15 cellular contexts compared by ENCODE assay signal in the genomic region with DNA sequence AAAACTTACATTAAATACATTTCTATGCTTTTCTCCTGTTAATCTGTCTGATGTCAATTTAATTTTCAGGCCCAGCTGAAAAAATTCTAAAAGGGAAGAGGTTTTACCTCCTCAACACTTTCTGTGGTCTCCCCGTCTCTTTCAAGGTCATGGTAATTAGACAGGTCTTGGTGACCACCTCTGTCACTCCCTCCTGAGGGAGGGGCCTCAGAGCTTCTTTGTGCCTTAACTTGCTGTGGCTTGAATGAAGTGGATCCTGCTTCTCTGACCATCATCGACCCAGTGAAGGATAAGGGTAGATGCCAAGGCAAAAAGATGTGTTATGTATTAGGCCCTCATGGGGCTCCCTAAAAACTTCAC. TPM values are rescaled to one million over a fixed set of nuclear protein-coding genes. Genes with fewer than 3 reads are reported as not detected.
A peak's percentile ranks its signal among the peaks of the same experiment; 100 is the strongest.
DNase-seq lines count a peak whose midpoint lies in the region; ATAC-seq and TF ChIP-seq lines count a peak whose summit lies in the region.
"Had no signal": no experiment of that assay in that cellular context is flagged by ENCODE, and none has a peak within 500 bp of the region (broad histone marks: within the 10 kb centered on the region; RNA-seq: fewer than 3 reads in every experiment).

No MANE protein-coding gene starts in this region.

- H2AK5ac ChIP-seq in trophoblast cell (ENCODE audit: low read length) = no peak overlapping the region

- H3K4ac ChIP-seq in trophoblast cell (ENCODE audit: low read depth, low read length) = no peak overlapping the region

- H2BK12ac ChIP-seq in trophoblast cell (ENCODE audit: low read length) = peak overlapping the region; percentile 4

- H3K4me3 ChIP-seq in trophoblast cell (ENCODE audit: low read depth, low read length) = no peak overlapping the region
- H3K4me3 ChIP-seq: upper lobe of left lung had no signal

- WGBS in trophoblast cell (ENCODE audit: extremely low coverage, insufficient coverage, insufficient read length) = no CpG with 5 or more reads among the region's 2 CpGs

- H2AFZ ChIP-seq in trophoblast cell (ENCODE audit: insufficient read depth, low read length, poor library complexity) = no peak overlapping the region

- no peak for ATAC-seq in activated CD4-positive, alpha-beta T cell treated with anti-CD3 and anti-CD28 coated beads for 36 hours
- peak; percentile 29 for ATAC-seq in activated CD8-positive, alpha-beta T cell treated with anti-CD3 and anti-CD28 coated beads for 36 hours
- ATAC-seq in Right ventricle myocardium superior (ENCODE audit: poor library complexity) (no peak), HG03135 (IDR thresholded peaks at IDR 0.05; ENCODE audit: unreplicated experiment) (no peak)
- ATAC-seq: left ventricle myocardium superior had no signal

- no peak overlapping the region for H2BK120ac ChIP-seq in trophoblast cell (ENCODE audit: insufficient read depth, low read length, poor library complexity)

- H3K27ac Mint-ChIP-seq in activated CD4-positive, alpha-beta T cell treated with anti-CD3 and anti-CD28 coated beads, Interleukin-2, amount 10 ng/mL, durations not matched to agents 24 days and 14 days = peak overlapping the region; percentile 34
- no peak overlapping the region for H3K27ac Mint-ChIP-seq in activated CD4-positive, alpha-beta T cell treated with anti-CD3 and anti-CD28 coated beads for 36 hours
- peak overlapping the region; percentile 14 for H3K27ac Mint-ChIP-seq in HFFc6
- peak overlapping the region; percentile 73 for H3K27ac Mint-ChIP-seq in activated CD8-positive, alpha-beta T cell treated with anti-CD3 and anti-CD28 coated beads for 36 hours
- H3K27ac Mint-ChIP-seq: nephron progenitor cell had no signal

- H3K23ac ChIP-seq in trophoblast cell (ENCODE audit: low read length) = no peak overlapping the region

- TF ChIP-seq CTCF in HFFc6 (IDR thresholded peaks at IDR 0.05) = no peak
- no peak for TF ChIP-seq CTCF in activated CD8-positive, alpha-beta T cell treated with anti-CD3 and anti-CD28 coated beads for 36 hours (IDR thresholded peaks at IDR 0.05)

- peaks cover 2 to 8% of the 10 kb centered on the region in 2 experiments for H3K4me1 ChIP-seq in trophoblast cell (ENCODE audit: control insufficient read depth in 1 of 2, insufficient read depth in 2 of 2, low read length in 2 of 2)

- POLR2A ChIA-PET in activated CD4-positive, alpha-beta T cell treated with anti-CD3 and anti-CD28 coated beads for 36 hours (lab: Charles Lee) = no interaction called here
- POLR2A ChIA-PET in activated CD8-positive, alpha-beta T cell treated with anti-CD3 and anti-CD28 coated beads for 36 hours (lab: Charles Lee) = interaction anchor here (0.6 kb wide), 1 partner anchor 932 kb away, joined by 3 read pairs; no protein-coding TSS in a partner anchor

- H4K91ac ChIP-seq in trophoblast cell (ENCODE audit: low read depth, low read length) = no peak overlapping the region

- H4K12ac ChIP-seq in trophoblast cell (ENCODE audit: low read depth, low read length) = no peak overlapping the region

- H4K8ac ChIP-seq in trophoblast cell (ENCODE audit: low read depth, low read length) = no peak overlapping the region

- peaks cover 31% of the 10 kb centered on the region for H3K4me1 Mint-ChIP-seq in activated CD4-positive, alpha-beta T cell treated with anti-CD3 and anti-CD28 coated beads, Interleukin-2, amount 10 ng/mL, durations not matched to agents 24 days and 14 days
- peaks cover 15% of the 10 kb centered on the region for H3K4me1 Mint-ChIP-seq in activated CD4-positive, alpha-beta T cell treated with anti-CD3 and anti-CD28 coated beads for 36 hours
- H3K4me1 Mint-ChIP-seq in HFFc6 (ENCODE audit: low read depth) = peaks cover 27% of the 10 kb centered on the region
- H3K4me1 Mint-ChIP-seq in activated CD8-positive, alpha-beta T cell treated with anti-CD3 and anti-CD28 coated beads for 36 hours (ENCODE audit: low read depth) = peaks cover 16% of the 10 kb centered on the region

- CTCF ChIA-PET in activated CD4-positive, alpha-beta T cell treated with anti-CD3 and anti-CD28 coated beads for 36 hours (lab: Charles Lee) = interaction anchor here (0.6 to 1.8 kb wide), 3 partner anchors 10 to 163 kb away, joined by 3 to 4 read pairs (median 3); no protein-coding TSS in a partner anchor
- CTCF ChIA-PET in activated CD8-positive, alpha-beta T cell treated with anti-CD3 and anti-CD28 coated beads for 36 hours (lab: Charles Lee) = no interaction called here

- no peak overlapping the region for H3K27ac ChIP-seq in trophoblast cell (ENCODE audit: low read depth, low read length)
- H3K27ac ChIP-seq: upper lobe of left lung had no signal

- DNase-seq in activated CD4-positive, alpha-beta T cell treated with anti-CD3 and anti-CD28 coated beads, Interleukin-2, amount 10 ng/mL, durations not matched to agents 24 days and 14 days = no peak
- no peak for DNase-seq in activated CD4-positive, alpha-beta T cell treated with anti-CD3 and anti-CD28 coated beads for 36 hours
- DNase-seq in HFFc6 (no peak), trophoblast cell (no peak), GF-D8 (lab: John Stamatoyannopoulos, UW) (no peak), Right ventricle myocardium superior (no peak)
- peak; percentile 9 for DNase-seq in activated CD8-positive, alpha-beta T cell treated with anti-CD3 and anti-CD28 coated beads for 36 hours
- DNase-seq: activated effector memory CD4-positive, alpha-beta T cell treated with anti-CD3 and anti-CD28 coated beads, Interleukin-2, amount 50 U/mL, for 16 hours; effector CD8-positive, alpha-beta T cell; left ventricle myocardium superior; NCI-H1930; NCI-H524; nephron progenitor cell; upper lobe of left lung had no signal

- H2BK5ac ChIP-seq in trophoblast cell (ENCODE audit: low read depth, low read length, poor library complexity) = no peak overlapping the region

- no peak overlapping the region for H3K18ac ChIP-seq in trophoblast cell (ENCODE audit: low read length)

- no peaks in the 10 kb centered on the region for H3K27me3 ChIP-seq in trophoblast cell (ENCODE audit: insufficient read depth, low read length)
- H3K27me3 ChIP-seq: upper lobe of left lung had no signal

- H3K36me3 ChIP-seq in trophoblast cell (ENCODE audit: control insufficient read depth in 1 of 2, insufficient read depth in 2 of 2, low read length in 2 of 2) = no peaks in the 10 kb centered on the region
- H3K36me3 ChIP-seq: upper lobe of left lung had no signal

- H3K4me3 Mint-ChIP-seq in activated CD4-positive, alpha-beta T cell treated with anti-CD3 and anti-CD28 coated beads, Interleukin-2, amount 10 ng/mL, durations not matched to agents 24 days and 14 days = peak overlapping the region; percentile 15
- H3K4me3 Mint-ChIP-seq in activated CD4-positive, alpha-beta T cell treated with anti-CD3 and anti-CD28 coated beads for 36 hours = no peak overlapping the region
- H3K4me3 Mint-ChIP-seq in HFFc6 = no peak overlapping the region
- no peak overlapping the region for H3K4me3 Mint-ChIP-seq in activated CD8-positive, alpha-beta T cell treated with anti-CD3 and anti-CD28 coated beads for 36 hours
- H3K4me3 Mint-ChIP-seq: nephron progenitor cell had no signal

- no peak overlapping the region for H3K9ac ChIP-seq in trophoblast cell (ENCODE audit: low read length)

- H3K9me3 Mint-ChIP-seq in activated CD4-positive, alpha-beta T cell treated with anti-CD3 and anti-CD28 coated beads, Interleukin-2, amount 10 ng/mL, durations not matched to agents 24 days and 14 days = peaks cover 6% of the 10 kb centered on the region
- H3K9me3 Mint-ChIP-seq in activated CD4-positive, alpha-beta T cell treated with anti-CD3 and anti-CD28 coated beads for 36 hours (ENCODE audit: low read depth) = peaks cover 2% of the 10 kb centered on the region
- no peaks in the 10 kb centered on the region for H3K9me3 Mint-ChIP-seq in HFFc6
- H3K9me3 Mint-ChIP-seq in activated CD8-positive, alpha-beta T cell treated with anti-CD3 and anti-CD28 coated beads for 36 hours = peaks cover 4% of the 10 kb centered on the region

- H3K79me2 ChIP-seq in trophoblast cell (ENCODE audit: control insufficient read depth, insufficient read depth, low read length, poor library complexity) = no peaks in the 10 kb centered on the region

- H3K14ac ChIP-seq in trophoblast cell (ENCODE audit: low read length) = no peak overlapping the region

- no peaks in the 10 kb centered on the region for H3K27me3 Mint-ChIP-seq in activated CD4-positive, alpha-beta T cell treated with anti-CD3 and anti-CD28 coated beads, Interleukin-2, amount 10 ng/mL, durations not matched to agents 24 days and 14 days
- H3K27me3 Mint-ChIP-seq in activated CD4-positive, alpha-beta T cell treated with anti-CD3 and anti-CD28 coated beads for 36 hours = no peaks in the 10 kb centered on the region
- H3K27me3 Mint-ChIP-seq in HFFc6 (ENCODE audit: insufficient read depth) = no peaks in the 10 kb centered on the region
- H3K27me3 Mint-ChIP-seq in activated CD8-positive, alpha-beta T cell treated with anti-CD3 and anti-CD28 coated beads for 36 hours = no peaks in the 10 kb centered on the region

- no peaks in the 10 kb centered on the region for H3K9me3 ChIP-seq in trophoblast cell (ENCODE audit: insufficient read depth, low read depth, low read length)
- H3K9me3 ChIP-seq: upper lobe of left lung had no signal

- peaks cover 9% of the 10 kb centered on the region for H3K79me1 ChIP-seq in trophoblast cell (ENCODE audit: low read length)

- H3K4me2 ChIP-seq in trophoblast cell (ENCODE audit: low read length) = no peak overlapping the region

- peaks cover 4% of the 10 kb centered on the region for H3K36me3 Mint-ChIP-seq in activated CD4-positive, alpha-beta T cell treated with anti-CD3 and anti-CD28 coated beads, Interleukin-2, amount 10 ng/mL, durations not matched to agents 24 days and 14 days (ENCODE audit: low read depth)
- H3K36me3 Mint-ChIP-seq in activated CD4-positive, alpha-beta T cell treated with anti-CD3 and anti-CD28 coated beads for 36 hours (ENCODE audit: low read depth) = no peaks in the 10 kb centered on the region
- no peaks in the 10 kb centered on the region for H3K36me3 Mint-ChIP-seq in HFFc6 (ENCODE audit: low read depth)
- H3K36me3 Mint-ChIP-seq in activated CD8-positive, alpha-beta T cell treated with anti-CD3 and anti-CD28 coated beads for 36 hours (ENCODE audit: low read depth) = no peaks in the 10 kb centered on the region

- intact Hi-C loops in activated CD4-positive, alpha-beta T cell treated with anti-CD3 and anti-CD28 coated beads, Interleukin-2, amount 10 ng/mL, durations not matched to agents 24 days and 14 days (cut with micrococcal nuclease) = no loop called here
- intact Hi-C loops in activated CD4-positive, alpha-beta T cell treated with anti-CD3 and anti-CD28 coated beads for 36 hours (cut with DNase I, micrococcal nuclease) = no loop called here
- intact Hi-C loops in activated CD8-positive, alpha-beta T cell treated with anti-CD3 and anti-CD28 coated beads for 36 hours (cut with micrococcal nuclease) = no loop called here
- intact Hi-C loops in Right ventricle myocardium superior (cut with DNase I) = no loop called here

RNA-seq across cellular contexts. Expression of a gene that starts 40.8 kb away (rescaled TPM):
- total RNA-seq in activated CD4-positive, alpha-beta T cell treated with anti-CD3 and anti-CD28 coated beads, Interleukin-2, amount 10 ng/mL, durations not matched to agents 24 days and 14 days = 47.4 and 47.9 TPM in 2 replicates
- 10 to 100 TPM; 46.2 to 64.5 TPM for total RNA-seq in activated CD4-positive, alpha-beta T cell treated with anti-CD3 and anti-CD28 coated beads for 36 hours
- 10 to 100 TPM; 39.8 to 54.2 (median 44.8) TPM for total RNA-seq in HFFc6 (2021; fragmentation: NEBNext Ultra II Directional; extraction: Animal tissue kit (Norgen Biotek cat#: 25700))
- total RNA-seq in activated CD8-positive, alpha-beta T cell treated with anti-CD3 and anti-CD28 coated beads for 36 hours = 10 to 100 TPM; 51.1 to 56.1 TPM
- polyA plus RNA-seq in trophoblast cell (2013) = 187 and 189 TPM in 2 replicates
- total RNA-seq in Right ventricle myocardium superior = 41.7 TPM

RNA-seq across cellular contexts. Expression of a gene that starts 57.0 kb away (rescaled TPM):
- 55.0 and 62.6 TPM in 2 replicates for total RNA-seq in activated CD4-positive, alpha-beta T cell treated with anti-CD3 and anti-CD28 coated beads, Interleukin-2, amount 10 ng/mL, durations not matched to agents 24 days and 14 days
- total RNA-seq in activated CD4-positive, alpha-beta T cell treated with anti-CD3 and anti-CD28 coated beads for 36 hours = 10 to 100 TPM; 59.6 to 61.6 TPM
- total RNA-seq in HFFc6 (2021; fragmentation: NEBNext Ultra II Directional; extraction: Animal tissue kit (Norgen Biotek cat#: 25700)) = 10 to 100 TPM; 45.2 to 55.7 (median 49.6) TPM
- total RNA-seq in activated CD8-positive, alpha-beta T cell treated with anti-CD3 and anti-CD28 coated beads for 36 hours = 10 to 100 TPM; 56.6 to 63.6 TPM
- 53.3 and 53.4 TPM in 2 replicates for polyA plus RNA-seq in trophoblast cell (2013)
- 72.5 TPM for total RNA-seq in Right ventricle myocardium superior
